Comparison of ENCODE assay signal across 16 cellular contexts in genomic region chr1:226401407-226402303, GRCh38. TPM values are rescaled to one million over a fixed set of nuclear protein-coding genes. Genes with fewer than 3 reads are reported as not detected.
DNase-seq lines count a peak whose midpoint lies in the region; ATAC-seq, FAIRE-seq and TF ChIP-seq lines count a peak whose summit lies in the region.
"Had no signal": no experiment of that assay in that cellular context is flagged by ENCODE, and none has a peak within 500 bp of the region (broad histone marks: within the 10 kb centered on the region; RNA-seq: fewer than 3 reads in every experiment).

No MANE protein-coding gene starts in this region.

- peaks cover 76% of the 10 kb centered on the region for H3K79me2 ChIP-seq in mesendoderm (ENCODE audit: control insufficient read depth, insufficient read depth, low read length)

- no peak overlapping the region for H3K4me3 ChIP-seq in heart left ventricle
- H3K4me3 ChIP-seq in mesendoderm (ENCODE audit: low read length): no peak overlapping the region
- H3K4me3 ChIP-seq: MG63 had no signal

- H3K56ac ChIP-seq in mesendoderm (ENCODE audit: low read length): no peak overlapping the region

- no peak for TF ChIP-seq CTCF in heart left ventricle (IDR thresholded peaks at IDR 0.05)
- TF ChIP-seq CTCF in GM13976 (IDR thresholded peaks at IDR 0.05; ENCODE audit: borderline replicate concordance, control extremely low read depth, extremely low read depth, insufficient read depth, missing control alignments): no peak

- H2BK15ac ChIP-seq in mesendoderm (replicated peaks; ENCODE audit: low read depth): no peak overlapping the region

- no peak overlapping the region for H2BK5ac ChIP-seq in mesendoderm (ENCODE audit: low read length)

- H3K4me2 ChIP-seq in mesendoderm (ENCODE audit: low read length): no peak overlapping the region

- H4K5ac ChIP-seq in mesendoderm (ENCODE audit: low read length): no peak overlapping the region

- no peak for ATAC-seq in heart left ventricle
- ATAC-seq in left cardiac atrium: no peak
- ATAC-seq in T-helper 17 cell: peak; percentile 19
- ATAC-seq: Panc1 had no signal

- no peak for TF ChIP-seq POLR2A in heart left ventricle (IDR thresholded peaks at IDR 0.05)

- no peak overlapping the region for H3K4me3 Mint-ChIP-seq in T-helper 17 cell

- H3K4ac ChIP-seq in mesendoderm (ENCODE audit: low read depth, low read length): no peak overlapping the region

- no peak overlapping the region for H2AK5ac ChIP-seq in mesendoderm (ENCODE audit: low read length)

- no peak overlapping the region for H3K23ac ChIP-seq in mesendoderm (ENCODE audit: low read length)

- no peak overlapping the region for H2BK120ac ChIP-seq in mesendoderm (ENCODE audit: low read depth, low read length)

- in situ Hi-C loops in GM13976 (cut with MboI; ENCODE audit: low sequenced_read_pairs, unreplicated experiment): no loop called here

- H3K36me3 ChIP-seq in heart left ventricle (peaks cover 0 to 59% (median 34%) of the 10 kb centered on the region in 9 donors), mesendoderm (ENCODE audit: control insufficient read depth, insufficient read depth, low read length) (peaks cover 17% of the 10 kb centered on the region)

- H3K36me3 Mint-ChIP-seq in T-helper 17 cell (ENCODE audit: low read depth): peaks cover 12% of the 10 kb centered on the region

- no peaks in the 10 kb centered on the region for H3K27me3 Mint-ChIP-seq in T-helper 17 cell

- H3K27ac ChIP-seq in heart left ventricle (peak overlapping the region in 9 of 12 donors; percentile 50 to 75 (median 67)), mesendoderm (ENCODE audit: low read depth, low read length) (no peak overlapping the region)

- H3K27me3 ChIP-seq in heart left ventricle (no peaks in the 10 kb centered on the region), mesendoderm (ENCODE audit: insufficient read depth, low read length, poor library complexity) (no peaks in the 10 kb centered on the region)
- H3K27me3 ChIP-seq: MG63 had no signal

- H3K9ac ChIP-seq in mesendoderm (ENCODE audit: low read length): no peak overlapping the region

- no peak overlapping the region for H3K18ac ChIP-seq in mesendoderm (ENCODE audit: low read length)

- peaks cover 39% of the 10 kb centered on the region for H3K79me1 ChIP-seq in mesendoderm (ENCODE audit: low read length)

- H3K4me1 Mint-ChIP-seq in T-helper 17 cell: peaks cover 58% of the 10 kb centered on the region

- intact Hi-C loops in heart left ventricle (cut with DNase I) (loop anchor here in 1 of 10 donors (10.0 kb wide), 2 partner anchors 277 to 303 kb away; no protein-coding TSS in a partner anchor), left cardiac atrium (cut with DNase I) (no loop called here)

- H3K27ac Mint-ChIP-seq in T-helper 17 cell: peak overlapping the region; percentile 32

- H4K8ac ChIP-seq in mesendoderm (ENCODE audit: low read depth, low read length): no peak overlapping the region

- peaks cover 3 to 90% (median 53%) of the 10 kb centered on the region in 12 donors for H3K4me1 ChIP-seq in heart left ventricle
- H3K4me1 ChIP-seq in mesendoderm (ENCODE audit: control insufficient read depth, low read depth, low read length): peaks cover 20% of the 10 kb centered on the region

- FAIRE-seq in HTR-8/SVneo (lab: Jason Lieb, UNC): no peak

- no peaks in the 10 kb centered on the region for H3K9me3 ChIP-seq in heart left ventricle
- no peaks in the 10 kb centered on the region for H3K9me3 ChIP-seq in T-helper 17 cell (ENCODE audit: control insufficient read depth, low read length, poor library complexity, severe bottlenecking)
- H3K9me3 ChIP-seq: MG63 had no signal

- DNase-seq in heart left ventricle (no peak), left cardiac atrium (no peak), T-helper 17 cell (no peak), mesendoderm (peak; percentile 61), UCSD-AML1 (lab: John Stamatoyannopoulos, UW; ENCODE audit: unreplicated experiment) (no peak), HTR-8/SVneo (ENCODE audit: insufficient read length, low spot score) (no peak), SIG-M5 (lab: John Stamatoyannopoulos, UW) (no peak), GM13976 (ENCODE audit: low spot score) (no peak)
- DNase-seq: cerebellar nuclear complex; islet precursor cell; MG63; NCI-H2029; NCI-H524 treated with DMSO at 0.1 percent for 48 hours; stimulated activated CD4-positive, alpha-beta T cell treated with anti-CD3 and anti-CD28 coated beads, Interleukin-15, amount 100 ng/mL, for 24 hours; SW 1271 had no signal

- 70 to 77% (median 72%) methylated on average over 9 of the region's 9 CpGs for WGBS in heart left ventricle, 4 donors
- WGBS in mesendoderm (ENCODE audit: extremely low coverage, insufficient coverage, low lambda C conversion rate): no CpG with 5 or more reads among the region's 9 CpGs

RNA-seq across cellular contexts. Expression of gene PARP1, which starts 6.2 kb away (rescaled TPM):
- total RNA-seq in heart left ventricle: 100 to 1,000 TPM in 8 of 9 donors, 10 to 100 TPM in 1; 98.8 to 168 (median 111) TPM
- 100 to 1,000 TPM in 1 of 2 donors, 10 to 100 TPM in 1; 50.4 to 140 TPM for polyA plus RNA-seq in heart left ventricle
- 10 to 100 TPM; 52.9 to 61.1 TPM for total RNA-seq in left cardiac atrium
- 10 to 100 TPM; 84.2 to 87.3 TPM for total RNA-seq in T-helper 17 cell
- polyA plus RNA-seq in mesendoderm (2013, experiment 1 of 2): 277 TPM
- polyA plus RNA-seq in mesendoderm (2013, experiment 2 of 2): 282 TPM
